ENCODE assay signal across 8 cellular contexts in the genomic region with DNA sequence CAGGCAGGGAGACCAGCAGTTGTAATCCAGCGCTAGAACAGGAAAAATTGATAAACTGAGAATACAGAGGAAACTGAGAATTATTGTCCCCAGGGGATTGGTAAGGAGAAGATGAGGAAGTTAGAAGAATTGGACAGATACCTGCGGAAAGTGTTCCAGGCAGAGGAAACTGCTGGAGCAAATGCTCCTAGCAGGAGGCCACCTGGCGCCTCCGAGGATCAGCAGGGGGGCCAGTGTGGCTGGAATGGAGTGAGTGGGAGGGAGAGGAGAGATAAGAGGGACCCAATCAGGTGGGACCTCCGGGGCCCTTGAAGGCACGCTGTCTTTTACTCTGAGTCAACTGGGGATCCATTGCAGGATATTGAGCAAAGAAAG. TPM values are rescaled to one million over a fixed set of nuclear protein-coding genes. Genes with fewer than 3 reads are reported as not detected.
A peak's percentile ranks its signal among the peaks of the same experiment; 100 is the strongest.
DNase-seq lines count a peak whose midpoint lies in the region; ATAC-seq and TF ChIP-seq lines count a peak whose summit lies in the region.

No MANE protein-coding gene starts in this region.

- H3K4me1 ChIP-seq in HUES6 (ENCODE audit: control insufficient read depth, insufficient read depth, low read length) (peaks cover 36% of the 10 kb centered on the region), body of pancreas (peaks cover 44% of the 10 kb centered on the region), lung (ENCODE audit: control insufficient read depth in 2 of 2, insufficient read depth in 2 of 2, low read length in 2 of 2) (peaks cover 15% of the 10 kb centered on the region in 2 donors), vagina (peaks cover 42% of the 10 kb centered on the region)

- H3K4me3 ChIP-seq in BJ (ENCODE audit: low read depth, low read length): peak overlapping the region; percentile 68
- H3K4me3 ChIP-seq in HUES6 (ENCODE audit: low read depth, low read length): peak overlapping the region; percentile 85
- H3K4me3 ChIP-seq in body of pancreas: peak overlapping the region in 1 of 2 donors; percentile 65
- H3K4me3 ChIP-seq in lung: peak overlapping the region; percentile 83
- peak overlapping the region; percentile 71 to 80 for H3K4me3 ChIP-seq in vagina

- peak; percentile 16 for ATAC-seq in body of pancreas
- ATAC-seq in lung (ENCODE audit: insufficient read depth, low FRiP score): no peak
- no peak for ATAC-seq in HG02981 (IDR thresholded peaks at IDR 0.05; ENCODE audit: unreplicated experiment)
- ATAC-seq in GM19023 (IDR thresholded peaks at IDR 0.05; ENCODE audit: unreplicated experiment): no peak
- ATAC-seq in HG02840 (IDR thresholded peaks at IDR 0.05; ENCODE audit: low FRiP score, unreplicated experiment): no peak

- TF ChIP-seq CTCF in BJ (IDR thresholded peaks at IDR 0.05; ENCODE audit: insufficient read depth, low read depth, low read length): no peak
- no peak for TF ChIP-seq CTCF in body of pancreas (IDR thresholded peaks at IDR 0.05)
- TF ChIP-seq CTCF in lung (IDR thresholded peaks at IDR 0.05; ENCODE audit: control extremely low read depth, extremely low read depth): no peak
- no peak for TF ChIP-seq CTCF in vagina (IDR thresholded peaks at IDR 0.05)

- WGBS in body of pancreas, 2 donors: 2 to 7% methylated on average over 6 of the region's 6 CpGs
- 10 to 14% methylated on average over 6 of the region's 6 CpGs for WGBS in lung, 2 donors

- POLR2A ChIA-PET in BJ (lab: Charles Lee): interaction anchor here (0.9 kb wide), 1 partner anchor 43 kb away, joined by 3 read pairs; no protein-coding TSS in a partner anchor

- DNase-seq in BJ (ENCODE audit: low read depth) (no peak), body of pancreas (peak in 2 of 4 donors; percentile 35 to 52), lung (ENCODE audit: low spot score) (no peak), vagina (ENCODE audit: extremely low spot score in 2 of 2) (no peak)

- H3K27me3 ChIP-seq in BJ (ENCODE audit: control insufficient read depth, insufficient read depth, low read length) (no peaks in the 10 kb centered on the region), HUES6 (ENCODE audit: control insufficient read depth, insufficient read depth, low read length) (no peaks in the 10 kb centered on the region), body of pancreas (no peaks in the 10 kb centered on the region), lung (ENCODE audit: control insufficient read depth, insufficient read depth) (no peaks in the 10 kb centered on the region), vagina (no peaks in the 10 kb centered on the region)

- intact Hi-C loops in body of pancreas (cut with DNase I): no loop called here
- intact Hi-C loops in vagina (cut with DNase I): no loop called here

- no peak for TF ChIP-seq POLR2A in body of pancreas (IDR thresholded peaks at IDR 0.05)
- no peak for TF ChIP-seq POLR2A in vagina (IDR thresholded peaks at IDR 0.05)

- peak overlapping the region; percentile 92 for H3K9ac ChIP-seq in HUES6 (ENCODE audit: low read length)

- H3K9me3 ChIP-seq in HUES6 (ENCODE audit: control insufficient read depth, insufficient read depth, low read depth, low read length): no peaks in the 10 kb centered on the region
- H3K9me3 ChIP-seq in body of pancreas: no peaks in the 10 kb centered on the region
- H3K9me3 ChIP-seq in lung (ENCODE audit: control insufficient read depth in 2 of 2, insufficient read depth in 1 of 2, low read length in 1 of 2): no peaks in the 10 kb centered on the region
- no peaks in the 10 kb centered on the region for H3K9me3 ChIP-seq in vagina

- H3K27ac ChIP-seq in HUES6 (ENCODE audit: low read depth, low read length): peak overlapping the region; percentile 84; the same call in 1 of the 2 replicates
- peak overlapping the region; percentile 0 to 73 (median 66) for H3K27ac ChIP-seq in body of pancreas
- peak overlapping the region; percentile 90 to 98 for H3K27ac ChIP-seq in lung (ENCODE audit: low read depth in 1 of 2, low read length in 1 of 2)
- peak overlapping the region; percentile 90 for H3K27ac ChIP-seq in vagina

- H3K36me3 ChIP-seq in BJ (ENCODE audit: control insufficient read depth, insufficient read depth, low read length) (0 out of 2 replicates have a peak, but pooled peaks cover 1% of the 10 kb centered on the region), HUES6 (ENCODE audit: control insufficient read depth, insufficient read depth, low read length) (0 out of 2 replicates have a peak, but pooled peaks cover 2% of the 10 kb centered on the region), body of pancreas (replicated peaks in 1 of 2; ENCODE audit: insufficient read depth in 1 of 2, low read depth in 2 of 2) (no peaks in the 10 kb centered on the region), lung (ENCODE audit: control insufficient read depth in 2 of 2, insufficient read depth in 2 of 2, low read length in 2 of 2) (no peaks in the 10 kb centered on the region), vagina (no peaks in the 10 kb centered on the region)

- CTCF ChIA-PET in BJ (lab: Yijun Ruan, JAX): interaction anchor here (1.2 to 2.8 kb wide), 5 partner anchors 16 to 106 kb away, joined by 3 to 16 read pairs (median 4); no protein-coding TSS in a partner anchor

RNA-seq across cellular contexts. Expression of a gene that starts 0.7 kb away (rescaled TPM):
- polyA plus RNA-seq in BJ (2011; rRNA removed): 479 and 528 TPM in 2 replicates
- polyA minus RNA-seq in BJ (2011; rRNA and poly(A)+ RNA removed): 408 and 653 TPM in 2 replicates
- total RNA-seq in body of pancreas: 10 to 100 TPM; 60.3 to 60.4 TPM
- 100 to 1,000 TPM; 168 to 208 TPM for total RNA-seq in lung
- polyA plus RNA-seq in lung: 100 to 1,000 TPM in 1 of 2 donors, 10 to 100 TPM in 1; 61.4 to 143 TPM
- 190 TPM for total RNA-seq in vagina
